In the genomic region with DNA sequence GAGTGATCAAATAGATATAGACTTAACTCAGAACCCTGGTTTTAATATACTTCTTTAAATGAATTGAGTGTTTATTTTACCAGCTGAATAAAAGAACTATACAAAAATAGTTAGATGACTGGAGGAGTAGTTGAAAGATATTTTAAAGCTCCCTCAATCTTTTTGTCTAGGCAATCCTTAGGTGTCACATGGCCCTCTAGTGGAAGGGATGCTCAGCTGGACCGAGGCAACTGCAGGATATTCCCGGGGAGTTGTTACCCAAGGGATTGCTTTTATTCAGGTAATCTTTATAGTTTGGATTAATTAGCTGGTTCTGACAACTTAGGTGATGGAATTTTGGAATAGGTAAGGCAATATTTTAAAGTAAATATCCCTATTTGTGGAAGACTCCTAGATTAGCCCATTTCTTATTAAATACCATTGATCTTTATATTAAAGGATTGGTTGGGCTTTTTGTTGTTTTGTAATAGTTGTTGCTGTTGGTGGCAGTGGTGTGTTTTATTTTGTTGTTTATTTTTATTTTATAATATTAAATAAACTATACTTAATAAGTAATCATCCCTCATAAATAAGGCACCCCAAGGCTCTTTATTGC, we compare ENCODE assay signal across 9 cellular contexts. TPM values are rescaled to one million over a fixed set of nuclear protein-coding genes. Genes with fewer than 3 reads are reported as not detected.
DNase-seq lines count a peak whose midpoint lies in the region; ATAC-seq and TF ChIP-seq lines count a peak whose summit lies in the region.
"Had no signal": no experiment of that assay in that cellular context is flagged by ENCODE, and none has a peak within 500 bp of the region (broad histone marks: within the 10 kb centered on the region; RNA-seq: fewer than 3 reads in every experiment).

No MANE protein-coding gene starts in this region.

- H3K36me3 ChIP-seq in vagina: peaks cover 0 to 16% of the 10 kb centered on the region in 2 donors

- no peak overlapping the region for H3K4me3 ChIP-seq in vagina

- H3K4me1 Mint-ChIP-seq in HFFc6 (ENCODE audit: low read depth) (peaks cover 23% of the 10 kb centered on the region), natural killer cell (no peaks in the 10 kb centered on the region)
- H3K4me1 Mint-ChIP-seq: IgD-negative memory B cell had no signal

- ATAC-seq in natural killer cell (no peak), HG02571 (IDR thresholded peaks at IDR 0.05; ENCODE audit: unreplicated experiment) (no peak)

- no peaks in the 10 kb centered on the region for H3K9me3 ChIP-seq in vagina

- intact Hi-C loops in vagina (cut with DNase I) (no loop called here), natural killer cell (cut with micrococcal nuclease) (no loop called here)

- H3K36me3 Mint-ChIP-seq in HFFc6 (ENCODE audit: low read depth): no peaks in the 10 kb centered on the region
- no peaks in the 10 kb centered on the region for H3K36me3 Mint-ChIP-seq in natural killer cell

- H3K4me1 ChIP-seq in vagina: no peaks in the 10 kb centered on the region

- H3K27ac Mint-ChIP-seq in HFFc6 (no peak overlapping the region), natural killer cell (no peak overlapping the region)
- H3K27ac Mint-ChIP-seq: IgD-negative memory B cell had no signal

- no peaks in the 10 kb centered on the region for H3K9me3 Mint-ChIP-seq in HFFc6
- no peaks in the 10 kb centered on the region for H3K9me3 Mint-ChIP-seq in natural killer cell
- H3K9me3 Mint-ChIP-seq: IgD-negative memory B cell had no signal

- H3K27me3 ChIP-seq in vagina: no peaks in the 10 kb centered on the region

- no peak for TF ChIP-seq POLR2A in vagina (IDR thresholded peaks at IDR 0.05)

- no peaks in the 10 kb centered on the region for H3K27me3 Mint-ChIP-seq in HFFc6 (ENCODE audit: insufficient read depth)
- H3K27me3 Mint-ChIP-seq in natural killer cell (ENCODE audit: low read depth in 2 of 2): no peaks in the 10 kb centered on the region
- H3K27me3 Mint-ChIP-seq: IgD-negative memory B cell had no signal

- no peak overlapping the region for H3K27ac ChIP-seq in vagina

- H3K4me3 Mint-ChIP-seq in HFFc6 (no peak overlapping the region), natural killer cell (no peak overlapping the region)
- H3K4me3 Mint-ChIP-seq: IgD-negative memory B cell had no signal

- peak; percentile 21 for DNase-seq in COR-L47 (lab: John Stamatoyannopoulos, UW)
- DNase-seq in HFFc6: peak; percentile 26
- DNase-seq in UCSD-AML1 (lab: John Stamatoyannopoulos, UW; ENCODE audit: unreplicated experiment): peak; percentile 8
- DNase-seq in iPS DF 4.7 (ENCODE audit: extremely low read depth, low spot score): peak; percentile 28
- no peak for DNase-seq in vagina (ENCODE audit: extremely low spot score in 2 of 2)
- no peak for DNase-seq in natural killer cell
- no peak for DNase-seq in cerebellar nuclear complex (lab: John Stamatoyannopoulos, UW)

- TF ChIP-seq CTCF in HFFc6 (IDR thresholded peaks at IDR 0.05): peak; percentile 82
- TF ChIP-seq CTCF in vagina (IDR thresholded peaks at IDR 0.05): peak in 2 of 3 experiments; percentile 26 to 29
- TF ChIP-seq CTCF in natural killer cell (IDR thresholded peaks at IDR 0.05): no peak

RNA-seq across cellular contexts. Expression of gene ZDHHC17, which starts 57.1 kb away (rescaled TPM):
- 10 to 100 TPM; 16.0 to 23.6 (median 19.2) TPM for total RNA-seq in HFFc6 (2021; fragmentation: NEBNext Ultra II Directional; extraction: Animal tissue kit (Norgen Biotek cat#: 25700))
- total RNA-seq in vagina (59.9 TPM), natural killer cell (10 to 100 TPM; 55.2 to 63.9 (median 58.4) TPM)

RNA-seq across cellular contexts. Expression of gene CSRP2, which starts 57.8 kb away (rescaled TPM):
- 10 to 100 TPM; 20.7 to 32.7 (median 29.5) TPM for total RNA-seq in HFFc6 (2021; fragmentation: NEBNext Ultra II Directional; extraction: Animal tissue kit (Norgen Biotek cat#: 25700))
- total RNA-seq in vagina: 42.0 TPM
- total RNA-seq in natural killer cell: under 1 TPM in 1 of 3 donors, not detected in 2; 0.08 TPM

Comparison
In these comparisons a context has a peak if more than half of its experiments do, and no peak if none do; other contexts are left out.
1. DNase-seq: peak in COR-L47 (single experiment), HFFc6 (single experiment), UCSD-AML1 (single experiment) and iPS DF 4.7 (single experiment); none in vagina (0 of 2), natural killer cell (single experiment) and cerebellar nuclear complex (0 of 2).
2. RNA of gene CSRP2, which starts 57.8 kb away (total RNA-seq): 42.0 TPM in vagina (single experiment) and 20.7 to 32.7 TPM in HFFc6; 0.08 TPM in natural killer cell; every median in the first group is over 10 times any median in the second.